Comparison of ENCODE assay signal across 12 cellular contexts in genomic region chr1:116806245-116806644, GRCh38. TPM values are rescaled to one million over a fixed set of nuclear protein-coding genes. Genes with fewer than 3 reads are reported as not detected.
DNase-seq lines count a peak whose midpoint lies in the region; ATAC-seq, FAIRE-seq and TF ChIP-seq lines count a peak whose summit lies in the region.
"Had no signal": no experiment of that assay in that cellular context is flagged by ENCODE, and none has a peak within 500 bp of the region (broad histone marks: within the 10 kb centered on the region; RNA-seq: fewer than 3 reads in every experiment).

No MANE protein-coding gene starts in this region.

- no peak for FAIRE-seq in pancreas (lab: Jason Lieb, UNC)

- H2BK15ac ChIP-seq in neuronal stem cell (ENCODE audit: low read length), result no peak overlapping the region

- POLR2A ChIA-PET in CD4-positive, alpha-beta memory T cell (lab: Charles Lee; ENCODE audit: partially characterized antibody), result interaction anchor here (1.1 to 21.5 kb wide), 7 partner anchors 9 to 203 kb away, joined by 3 to 1208 read pairs (median 123); partner anchors contain the start of gene CD2
- POLR2A ChIA-PET in naive thymus-derived CD8-positive, alpha-beta T cell (lab: Charles Lee), result interaction anchor here (0.6 to 1.3 kb wide), 2 partner anchors 37 to 42 kb away, joined by 3 read pairs; no protein-coding TSS in a partner anchor

- peaks cover 0 to 10% (median 4%) of the 10 kb centered on the region in 8 donors for H3K9me3 Mint-ChIP-seq in CD4-positive, alpha-beta memory T cell
- H3K9me3 Mint-ChIP-seq in naive thymus-derived CD8-positive, alpha-beta T cell, result peaks cover 0 to 2% (median 0%) of the 10 kb centered on the region in 9 donors

- CTCF ChIA-PET in CD4-positive, alpha-beta memory T cell (lab: Charles Lee; ENCODE audit: partially characterized antibody), result interaction anchor here (1.5 to 13.0 kb wide), 6 partner anchors 10 to 68 kb away, joined by 3 to 276 read pairs (median 12); partner anchors contain the start of gene CD2

- no peaks in the 10 kb centered on the region for H3K27me3 Mint-ChIP-seq in CD4-positive, alpha-beta memory T cell
- H3K27me3 Mint-ChIP-seq in naive thymus-derived CD8-positive, alpha-beta T cell, result no peaks in the 10 kb centered on the region

- H3K4me1 ChIP-seq in CD4-positive, alpha-beta memory T cell (ENCODE audit: insufficient read depth, low read length), result peaks cover 97% of the 10 kb centered on the region
- peaks cover 0 to 15% of the 10 kb centered on the region in 2 donors for H3K4me1 ChIP-seq in neuronal stem cell (ENCODE audit: control insufficient read depth in 2 of 2, insufficient read depth in 1 of 2, low read depth in 1 of 2, low read length in 2 of 2)
- H3K4me1 ChIP-seq in pancreas, result no peaks in the 10 kb centered on the region
- H3K4me1 ChIP-seq: parathyroid adenoma had no signal

- no peak overlapping the region for H2AK5ac ChIP-seq in neuronal stem cell (ENCODE audit: low read depth, low read length)

- peak overlapping the region; percentile 80 for H3K27ac ChIP-seq in CD4-positive, alpha-beta memory T cell (ENCODE audit: low read depth, low read length)
- no peak overlapping the region for H3K27ac ChIP-seq in neuronal stem cell (replicated peaks; ENCODE audit: low read length)
- no peak overlapping the region for H3K27ac ChIP-seq in pancreas
- H3K27ac ChIP-seq: brain microvascular endothelial cell, hepatocyte, parathyroid adenoma had no signal

- H3K4ac ChIP-seq in neuronal stem cell (ENCODE audit: low read length), result no peak overlapping the region

- no peak overlapping the region for H2AFZ ChIP-seq in neuronal stem cell (ENCODE audit: low read length)
- H2AFZ ChIP-seq: hepatocyte, parathyroid adenoma had no signal

- H3K4me3 ChIP-seq in CD4-positive, alpha-beta memory T cell (ENCODE audit: low read length in 2 of 2), result peak overlapping the region in 1 of 2 donors; percentile 29
- H3K4me3 ChIP-seq in neuronal stem cell (ENCODE audit: low read length in 2 of 2), result no peak overlapping the region
- H3K4me3 ChIP-seq in pancreas, result no peak overlapping the region
- H3K4me3 ChIP-seq: hepatocyte had no signal

- no peak overlapping the region for H3K4me2 ChIP-seq in neuronal stem cell (ENCODE audit: insufficient read depth, low read length, poor library complexity, severe bottlenecking)
- H3K4me2 ChIP-seq: hepatocyte had no signal

- H3K14ac ChIP-seq in neuronal stem cell (ENCODE audit: low read length), result no peak overlapping the region

- H3K9ac ChIP-seq in neuronal stem cell (ENCODE audit: low read depth, low read length, poor library complexity), result no peak overlapping the region
- H3K9ac ChIP-seq: parathyroid adenoma had no signal

- H3K4me1 Mint-ChIP-seq in CD4-positive, alpha-beta memory T cell, result peaks cover 78 to 97% (median 84%) of the 10 kb centered on the region in 4 donors
- peaks cover 19 to 69% (median 50%) of the 10 kb centered on the region in 4 donors for H3K4me1 Mint-ChIP-seq in naive thymus-derived CD8-positive, alpha-beta T cell

- H3K18ac ChIP-seq in neuronal stem cell (ENCODE audit: low read length), result no peak overlapping the region

- peak overlapping the region; percentile 89 to 99 (median 98) for H3K27ac Mint-ChIP-seq in CD4-positive, alpha-beta memory T cell
- peak overlapping the region in 8 of 10 donors; percentile 8 to 93 (median 88) for H3K27ac Mint-ChIP-seq in naive thymus-derived CD8-positive, alpha-beta T cell

- H4K8ac ChIP-seq in neuronal stem cell (ENCODE audit: low read depth, low read length), result no peak overlapping the region

- H3K36me3 ChIP-seq in CD4-positive, alpha-beta memory T cell (ENCODE audit: insufficient read depth, low read length), result no peaks in the 10 kb centered on the region
- H3K36me3 ChIP-seq in neuronal stem cell (replicated peaks in 1 of 2; ENCODE audit: control insufficient read depth in 2 of 2, insufficient read depth in 2 of 2, low read length in 2 of 2) (no peaks in the 10 kb centered on the region), pancreas (no peaks in the 10 kb centered on the region)
- H3K36me3 ChIP-seq: brain microvascular endothelial cell had no signal

- no peak overlapping the region for H2BK5ac ChIP-seq in neuronal stem cell (ENCODE audit: low read length)

- no peak overlapping the region for H2BK120ac ChIP-seq in neuronal stem cell (ENCODE audit: low read depth, low read length)

- peak in 4 of 5 donors; percentile 57 to 79 (median 58) for DNase-seq in CD4-positive, alpha-beta memory T cell
- peak; percentile 16 to 17 for DNase-seq in activated CD8-positive, alpha-beta memory T cell treated with anti-CD3 and anti-CD28 coated beads for 1 hour (ENCODE audit: extremely low read depth in 1 of 2, low read depth in 1 of 2)
- DNase-seq in naive thymus-derived CD8-positive, alpha-beta T cell, result peak in 4 of 10 donors; percentile 20 to 33 (median 27)
- DNase-seq in neuronal stem cell (ENCODE audit: low spot score) (no peak), cerebellar cortex (ENCODE audit: low spot score) (no peak), nucleus accumbens (lab: John Stamatoyannopoulos, UW) (no peak), pancreas (no peak)
- DNase-seq: brain microvascular endothelial cell had no signal

- WGBS in neuronal stem cell (ENCODE audit: extremely low coverage in 2 of 2, insufficient read length in 2 of 2, insufficient replicate concordance in 1 of 2), 2 donors, result no CpG with 5 or more reads among the region's 1 CpG
- 76 to 78% methylated on average over 1 of the region's 1 CpG for WGBS in pancreas, 2 donors

- no peak overlapping the region for H3K23ac ChIP-seq in neuronal stem cell (ENCODE audit: low read depth, low read length, poor library complexity)

- no peaks in the 10 kb centered on the region for H3K9me3 ChIP-seq in CD4-positive, alpha-beta memory T cell (ENCODE audit: control insufficient read depth in 1 of 2, low read length in 2 of 2)
- H3K9me3 ChIP-seq in neuronal stem cell (replicated peaks in 1 of 2; ENCODE audit: control insufficient read depth in 2 of 2, insufficient read depth in 1 of 2, low read depth in 1 of 2, low read length in 2 of 2) (no peaks in the 10 kb centered on the region), pancreas (no peaks in the 10 kb centered on the region)

- H3K79me1 ChIP-seq in neuronal stem cell (ENCODE audit: low read depth, low read length), result no peaks in the 10 kb centered on the region

- peak overlapping the region; percentile 67 to 96 (median 85) for H3K4me3 Mint-ChIP-seq in CD4-positive, alpha-beta memory T cell
- H3K4me3 Mint-ChIP-seq in naive thymus-derived CD8-positive, alpha-beta T cell, result peak overlapping the region in 4 of 10 donors; percentile 20 to 85 (median 62)

- no peak for TF ChIP-seq CTCF in pancreas (IDR thresholded peaks at IDR 0.05)

- H4K91ac ChIP-seq in neuronal stem cell (ENCODE audit: low read depth, low read length, poor library complexity), result no peak overlapping the region

- H2BK12ac ChIP-seq in neuronal stem cell (ENCODE audit: low read length), result no peak overlapping the region

- H3K27me3 ChIP-seq in CD4-positive, alpha-beta memory T cell (ENCODE audit: insufficient read depth, low read length), result no peaks in the 10 kb centered on the region
- no peaks in the 10 kb centered on the region for H3K27me3 ChIP-seq in neuronal stem cell (ENCODE audit: control insufficient read depth in 3 of 3, insufficient read depth in 3 of 3, low read depth in 1 of 3, low read length in 3 of 3)
- H3K27me3 ChIP-seq in pancreas, result no peaks in the 10 kb centered on the region
- H3K27me3 ChIP-seq: brain microvascular endothelial cell, hepatocyte had no signal

- intact Hi-C loops in CD4-positive, alpha-beta memory T cell (cut with micrococcal nuclease), result no loop called here
- intact Hi-C loops in pancreas (cut with DNase I), result no loop called here

- ATAC-seq in HG02763 (IDR thresholded peaks at IDR 0.05; ENCODE audit: unreplicated experiment) (peak; percentile 70), pancreas (no peak)
- ATAC-seq in naive thymus-derived CD8-positive, alpha-beta T cell, result peak; percentile 36 to 57

- H3K36me3 Mint-ChIP-seq in CD4-positive, alpha-beta memory T cell, result peaks cover 8 to 25% of the 10 kb centered on the region in 2 donors
- no peaks in the 10 kb centered on the region for H3K36me3 Mint-ChIP-seq in naive thymus-derived CD8-positive, alpha-beta T cell

RNA-seq across cellular contexts. Expression of gene CD2, which starts 52.0 kb away (rescaled TPM):
- total RNA-seq in CD4-positive, alpha-beta memory T cell, result 100 to 1,000 TPM; 305 to 316 TPM
- polyA plus RNA-seq in CD4-positive, alpha-beta memory T cell, result 100 to 1,000 TPM; 409 to 471 TPM
- total RNA-seq in naive thymus-derived CD8-positive, alpha-beta T cell, result 100 to 1,000 TPM; 178 to 189 TPM
- 100 to 1,000 TPM; 197 to 240 (median 222) TPM for polyA plus RNA-seq in naive thymus-derived CD8-positive, alpha-beta T cell
- polyA plus RNA-seq in neuronal stem cell (2013, experiment 1 of 2), result not detected
- not detected for polyA plus RNA-seq in neuronal stem cell (2013, experiment 2 of 2)
- 1 to 10 TPM in 3 of 6 donors, under 1 TPM in 3; 0.16 to 1.9 (median 1.1) TPM for total RNA-seq in pancreas
- under 1 TPM; 0.61 to 0.72 TPM for polyA plus RNA-seq in pancreas
- total RNA-seq: HT1080 had no signal

Comparison
In these comparisons a context has a peak if more than half of its experiments do, and no peak if none do; other contexts are left out.
1. DNase-seq: peak in CD4-positive, alpha-beta memory T cell (4 of 5) and activated CD8-positive, alpha-beta memory T cell treated with anti-CD3 and anti-CD28 coated beads for 1 hour (2 of 2); none in neuronal stem cell (single experiment), cerebellar cortex (single experiment), nucleus accumbens (0 of 56) and pancreas (0 of 6).
2. ATAC-seq: peak in HG02763 (single experiment) and naive thymus-derived CD8-positive, alpha-beta T cell (2 of 2); none in pancreas (0 of 4).
3. RNA of gene CD2, which starts 52.0 kb away (total RNA-seq): 305 to 316 TPM in CD4-positive, alpha-beta memory T cell and 178 to 189 TPM in naive thymus-derived CD8-positive, alpha-beta T cell; 0.16 to 1.9 TPM in pancreas; every median in the first group is over 10 times any median in the second.